In genomic region chr15:77994893-77995536, GRCh38 we compare ENCODE assay signal across 8 cellular contexts.
DNase-seq lines count a peak whose midpoint lies in the region; ATAC-seq, FAIRE-seq and TF ChIP-seq lines count a peak whose summit lies in the region.
"Not testable (repeated sequence)": the region's sequence is repeated elsewhere in the genome, so short reads cannot be mapped to it uniquely, and the experiment has no call there.

No MANE protein-coding gene starts in this region.

- H3K4me1 ChIP-seq in OCI-LY1 (ENCODE audit: insufficient read depth, low read length, severe bottlenecking) = peaks cover 23% of the 10 kb centered on the region
- peaks cover 53% of the 10 kb centered on the region for H3K4me1 ChIP-seq in adipocyte (ENCODE audit: control insufficient read depth, insufficient read depth, low read length)
- peaks cover 23% of the 10 kb centered on the region for H3K4me1 ChIP-seq in endothelial cell of umbilical vein (ENCODE audit: control insufficient read depth, extremely low read depth, insufficient read depth, low read length)
- H3K4me1 ChIP-seq in ovary (ENCODE audit: insufficient read depth) = peaks cover 38% of the 10 kb centered on the region
- H3K4me1 ChIP-seq in upper lobe of right lung = peaks cover 31% of the 10 kb centered on the region

- H2AFZ ChIP-seq in OCI-LY1 (ENCODE audit: low read length); endothelial cell of umbilical vein (ENCODE audit: low read depth, low read length): not testable (repeated sequence)

- H3K27me3 ChIP-seq in OCI-LY1 (ENCODE audit: insufficient read depth, low read length); adipocyte (replicated peaks; ENCODE audit: control insufficient read depth, insufficient read depth, low read length); endothelial cell of umbilical vein (ENCODE audit: control insufficient read depth in 2 of 2, insufficient read depth in 2 of 2, low read length in 2 of 2); ovary; upper lobe of right lung: not testable (repeated sequence)

- not testable (repeated sequence) for H3K9me1 ChIP-seq in endothelial cell of umbilical vein (replicated peaks; ENCODE audit: control insufficient read depth, extremely low read depth, insufficient read depth, low read length)

- peaks cover 12% of the 10 kb centered on the region for H3K27me3 Mint-ChIP-seq in HFFc6 (ENCODE audit: insufficient read depth)

- TF ChIP-seq CTCF in HFFc6 (IDR thresholded peaks at IDR 0.05) (peak; percentile 57), OCI-LY1 (IDR thresholded peaks at IDR 0.05; ENCODE audit: low read length) (peak; percentile 47), endothelial cell of umbilical vein (IDR thresholded peaks at IDR 0.05; ENCODE audit: extremely low read depth in 1 of 2, insufficient read depth in 1 of 2, low read depth in 1 of 2, low read length in 2 of 2) (peak; percentile 7 to 25), upper lobe of right lung (IDR thresholded peaks at IDR 0.05) (peak; percentile 25)
- TF ChIP-seq CTCF in ovary (IDR thresholded peaks at IDR 0.05) = not testable (repeated sequence)

- H3K9ac ChIP-seq in OCI-LY1 (ENCODE audit: low read length); adipocyte (ENCODE audit: low read length); endothelial cell of umbilical vein (replicated peaks; ENCODE audit: extremely low read depth, insufficient read depth, low read length): not testable (repeated sequence)

- not testable (repeated sequence) for TF ChIP-seq POLR2A in endothelial cell of umbilical vein (IDR thresholded peaks at IDR 0.05; ENCODE audit: low read depth, low read length); ovary (IDR thresholded peaks at IDR 0.05)

- CTCF ChIA-PET in endothelial cell of umbilical vein (lab: Charles Lee) = interaction anchor here (1.0 to 6.5 kb wide), 8 partner anchors 10 to 118 kb away, joined by 3 to 273 read pairs (median 4); no protein-coding TSS in a partner anchor

- H3K27ac ChIP-seq in OCI-LY1 (ENCODE audit: low read depth, low read length, poor library complexity, severe bottlenecking) (peak overlapping the region; percentile 83), endothelial cell of umbilical vein (ENCODE audit: insufficient read depth, low read depth, low read length) (peak overlapping the region; percentile 97), ovary (peak overlapping the region in 1 of 2 donors; percentile 27)
- not testable (repeated sequence) for H3K27ac ChIP-seq in upper lobe of right lung

- peak; percentile 60 for ATAC-seq in left ventricle myocardium superior
- not testable (repeated sequence) for ATAC-seq in upper lobe of right lung

- not testable (repeated sequence) for H3K4me2 ChIP-seq in OCI-LY1 (ENCODE audit: low read length); endothelial cell of umbilical vein (ENCODE audit: insufficient read depth, low read length)

- not testable (repeated sequence) for H3F3A ChIP-seq in OCI-LY1 (ENCODE audit: insufficient read depth, low read length)

- POLR2A ChIA-PET in endothelial cell of umbilical vein (lab: Charles Lee) = not testable (repeated sequence)

- DNase-seq in DMS53 (lab: John Stamatoyannopoulos, UW) (peak; percentile 82), HFFc6 (peak; percentile 94), adipocyte (ENCODE audit: low read depth) (peak; percentile 81), endothelial cell of umbilical vein (ENCODE audit: low read depth, low spot score) (peak; percentile 43), left ventricle myocardium superior (peak; percentile 80), ovary (peak in 3 of 5 donors; percentile 46 to 55 (median 50))
- not testable (repeated sequence) for DNase-seq in upper lobe of right lung

- not testable (repeated sequence) for TF ChIP-seq EP300 in ovary (IDR thresholded peaks at IDR 0.05)

- not testable (repeated sequence) for H3K9me3 Mint-ChIP-seq in HFFc6

- H3K4me3 ChIP-seq in OCI-LY1 (ENCODE audit: low read depth, low read length, poor library complexity, severe bottlenecking); adipocyte (ENCODE audit: low read length); endothelial cell of umbilical vein (replicated peaks in 1 of 3; ENCODE audit: insufficient read depth in 1 of 3, low read depth in 1 of 3, low read length in 3 of 3); ovary; upper lobe of right lung: not testable (repeated sequence)

- H3K9me3 ChIP-seq in OCI-LY1 (ENCODE audit: low read length); adipocyte (ENCODE audit: control insufficient read depth, low read length); endothelial cell of umbilical vein (replicated peaks; ENCODE audit: control insufficient read depth, insufficient read depth, low read length); ovary; upper lobe of right lung: not testable (repeated sequence)

- 26 to 35% (median 32%) methylated on average over 15 of the region's 15 CpGs for WGBS in ovary, 3 donors

- H4K20me1 ChIP-seq in OCI-LY1 (ENCODE audit: insufficient read depth, low read length); endothelial cell of umbilical vein (replicated peaks; ENCODE audit: control insufficient read depth, extremely low read depth, insufficient read depth, low read length): not testable (repeated sequence)

- dilution Hi-C loops in endothelial cell of umbilical vein (cut with MboI; ENCODE audit: extremely low pct_ligation_motif_present, low sequenced_read_pairs) = not testable (repeated sequence)

- not testable (repeated sequence) for BruUV-seq in endothelial cell of umbilical vein (replicated peaks; lab: Mats Ljungman, UMichigan)

- H3K36me3 ChIP-seq in OCI-LY1 (ENCODE audit: insufficient read depth, low read length) = peaks cover 20% of the 10 kb centered on the region
- H3K36me3 ChIP-seq in adipocyte (ENCODE audit: control insufficient read depth, insufficient read depth, low read length, severe bottlenecking) = peaks cover 21% of the 10 kb centered on the region
- peaks cover 0 to 12% of the 10 kb centered on the region in 2 experiments for H3K36me3 ChIP-seq in endothelial cell of umbilical vein (ENCODE audit: control insufficient read depth in 2 of 2, extremely low read depth in 1 of 2, insufficient read depth in 2 of 2, low read length in 2 of 2)
- not testable (repeated sequence) for H3K36me3 ChIP-seq in ovary
- peaks cover 37% of the 10 kb centered on the region for H3K36me3 ChIP-seq in upper lobe of right lung

- H3K9me2 ChIP-seq in OCI-LY1 (ENCODE audit: low read depth, low read length) = not testable (repeated sequence)

- peaks cover 59% of the 10 kb centered on the region for H3K4me1 Mint-ChIP-seq in HFFc6 (ENCODE audit: low read depth)

- H3K27ac Mint-ChIP-seq in HFFc6 = peak overlapping the region; percentile 61

- H3K79me2 ChIP-seq in OCI-LY1 (ENCODE audit: insufficient read depth, low read length); endothelial cell of umbilical vein (ENCODE audit: control insufficient read depth, insufficient read depth, low read length): not testable (repeated sequence)

- FAIRE-seq in endothelial cell of umbilical vein (lab: Jason Lieb, UNC) = not testable (repeated sequence)

- H3K36me3 Mint-ChIP-seq in HFFc6 (ENCODE audit: low read depth) = not testable (repeated sequence)

- 0 out of 2 replicates have a peak overlapping the region, but pooled peaks have one; percentile 24 for H3K4me3 Mint-ChIP-seq in HFFc6

- intact Hi-C loops in endothelial cell of umbilical vein (cut with micrococcal nuclease) = loop anchor here (1.0 to 10.0 kb wide), 3 partner anchors 28 to 80 kb away; no protein-coding TSS in a partner anchor
- intact Hi-C loops in left ventricle myocardium superior (cut with micrococcal nuclease); ovary (cut with DNase I); upper lobe of right lung (cut with DNase I): not testable (repeated sequence)
